In the genomic region with DNA sequence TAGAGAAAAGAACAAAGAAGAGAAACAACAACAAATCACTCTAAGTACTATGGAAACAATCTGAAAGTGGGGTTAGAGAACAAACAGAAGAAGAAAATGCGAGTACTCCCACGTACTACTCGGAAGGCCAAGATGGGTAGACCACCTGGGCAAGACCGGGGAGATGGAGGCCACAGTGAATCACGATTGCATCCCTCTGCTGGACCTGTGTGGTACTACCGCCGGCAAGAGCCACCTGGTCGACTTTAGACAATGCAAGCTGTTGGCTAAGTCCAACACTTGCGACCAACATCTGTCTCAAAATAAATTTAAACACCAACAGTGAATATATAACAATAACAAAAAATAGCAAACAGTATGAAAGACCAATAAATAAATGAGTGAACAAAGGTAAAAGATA, we compare ENCODE assay signal across 9 cellular contexts. TPM values are rescaled to one million over a fixed set of nuclear protein-coding genes. Genes with fewer than 3 reads are reported as not detected.
A peak's percentile ranks its signal among the peaks of the same experiment; 100 is the strongest.
DNase-seq lines count a peak whose midpoint lies in the region; ATAC-seq and TF ChIP-seq lines count a peak whose summit lies in the region.
"Had no signal": no experiment of that assay in that cellular context is flagged by ENCODE, and none has a peak within 500 bp of the region (broad histone marks: within the 10 kb centered on the region; RNA-seq: fewer than 3 reads in every experiment).

No MANE protein-coding gene starts in this region.

- H3K4me3 Mint-ChIP-seq in activated naive CD4-positive, alpha-beta T cell treated with anti-CD3 and anti-CD28 coated beads for 36 hours, result no peak overlapping the region
- no peak overlapping the region for H3K4me3 Mint-ChIP-seq in chondrocyte (ENCODE audit: unreplicated experiment)
- H3K4me3 Mint-ChIP-seq: memory B cell had no signal

- DNase-seq in activated naive CD4-positive, alpha-beta T cell treated with anti-CD3 and anti-CD28 coated beads for 36 hours, result peak; percentile 12
- no peak for DNase-seq in activated naive CD4-positive, alpha-beta T cell (lab: John Stamatoyannopoulos, UW)
- DNase-seq in Karpas-422, result peak; percentile 68
- DNase-seq in chondrocyte (ENCODE audit: low spot score), result no peak
- DNase-seq in stimulated activated CD8-positive, alpha-beta memory T cell treated with anti-CD3 and anti-CD28 coated beads, Interleukin-4, amount 100 ng/mL, for 48 hours, result peak; percentile 47
- DNase-seq in mucosa of descending colon, result no peak

- H3K4me3 ChIP-seq in Karpas-422 (ENCODE audit: low read length) (no peak overlapping the region), mucosa of descending colon (no peak overlapping the region)

- H3K4me1 ChIP-seq in Karpas-422 (ENCODE audit: low read length) (no peaks in the 10 kb centered on the region), mucosa of descending colon (ENCODE audit: low read depth) (no peaks in the 10 kb centered on the region)

- no peaks in the 10 kb centered on the region for H3K4me1 Mint-ChIP-seq in activated naive CD4-positive, alpha-beta T cell treated with anti-CD3 and anti-CD28 coated beads for 36 hours (ENCODE audit: low read depth)
- H3K4me1 Mint-ChIP-seq in chondrocyte (ENCODE audit: low read depth), result no peaks in the 10 kb centered on the region
- H3K4me1 Mint-ChIP-seq: memory B cell had no signal

- H3K36me3 Mint-ChIP-seq in activated naive CD4-positive, alpha-beta T cell treated with anti-CD3 and anti-CD28 coated beads for 36 hours (ENCODE audit: low read depth), result peaks cover 15% of the 10 kb centered on the region
- H3K36me3 Mint-ChIP-seq in chondrocyte (ENCODE audit: low read depth), result peaks cover 3% of the 10 kb centered on the region

- H3K9me3 ChIP-seq in Karpas-422 (ENCODE audit: low read length) (peaks cover 29% of the 10 kb centered on the region), mucosa of descending colon (peaks cover 15% of the 10 kb centered on the region)

- no peaks in the 10 kb centered on the region for H3K79me2 ChIP-seq in Karpas-422 (ENCODE audit: low read length)

- intact Hi-C loops in activated naive CD4-positive, alpha-beta T cell treated with anti-CD3 and anti-CD28 coated beads for 36 hours (cut with micrococcal nuclease), result no loop called here
- intact Hi-C loops in mucosa of descending colon (cut with DNase I, micrococcal nuclease), result no loop called here

- CTCF ChIA-PET in activated naive CD4-positive, alpha-beta T cell treated with anti-CD3 and anti-CD28 coated beads for 36 hours (lab: Charles Lee), result interaction anchor here (0.6 to 1.4 kb wide), 3 partner anchors 10 to 157 kb away, joined by 3 read pairs; no protein-coding TSS in a partner anchor

- ATAC-seq in mucosa of descending colon (no peak), HG02588 (IDR thresholded peaks at IDR 0.05; ENCODE audit: unreplicated experiment) (no peak), GM21390 (IDR thresholded peaks at IDR 0.05; ENCODE audit: unreplicated experiment) (no peak)

- no peaks in the 10 kb centered on the region for H3K27me3 ChIP-seq in Karpas-422 (ENCODE audit: low read length)

- H3K27ac ChIP-seq in Karpas-422 (ENCODE audit: low read length), result no peak overlapping the region

- H3K4me2 ChIP-seq in Karpas-422 (ENCODE audit: low read depth, low read length, poor library complexity, severe bottlenecking), result no peak overlapping the region

- no peak overlapping the region for H3K9ac ChIP-seq in Karpas-422 (ENCODE audit: low read length)

- no peaks in the 10 kb centered on the region for H4K20me1 ChIP-seq in Karpas-422 (ENCODE audit: insufficient read depth, low read depth, low read length)

- H2AFZ ChIP-seq in Karpas-422 (ENCODE audit: low read length), result no peak overlapping the region

- no peaks in the 10 kb centered on the region for H3K36me3 ChIP-seq in Karpas-422 (ENCODE audit: insufficient read depth, low read length)
- no peaks in the 10 kb centered on the region for H3K36me3 ChIP-seq in mucosa of descending colon (ENCODE audit: low read depth)

- H3K27me3 Mint-ChIP-seq in activated naive CD4-positive, alpha-beta T cell treated with anti-CD3 and anti-CD28 coated beads for 36 hours (ENCODE audit: low read depth), result peaks cover 3% of the 10 kb centered on the region
- H3K27me3 Mint-ChIP-seq in chondrocyte (ENCODE audit: low read depth), result no peaks in the 10 kb centered on the region
- H3K27me3 Mint-ChIP-seq: memory B cell had no signal

- H3K27ac Mint-ChIP-seq in activated naive CD4-positive, alpha-beta T cell treated with anti-CD3 and anti-CD28 coated beads for 36 hours, result no peak overlapping the region
- no peak overlapping the region for H3K27ac Mint-ChIP-seq in chondrocyte (ENCODE audit: unreplicated experiment)
- H3K27ac Mint-ChIP-seq: memory B cell had no signal

- H3K9me3 Mint-ChIP-seq in activated naive CD4-positive, alpha-beta T cell treated with anti-CD3 and anti-CD28 coated beads for 36 hours, result peaks cover 36% of the 10 kb centered on the region
- H3K9me3 Mint-ChIP-seq in chondrocyte (ENCODE audit: low read depth), result peaks cover 62% of the 10 kb centered on the region

- TF ChIP-seq CTCF in chondrocyte (IDR thresholded peaks at IDR 0.05), result peak; percentile 44
- TF ChIP-seq CTCF in mucosa of descending colon (IDR thresholded peaks at IDR 0.05), result no peak

- no peaks in the 10 kb centered on the region for H3K9me2 ChIP-seq in Karpas-422 (replicated peaks; ENCODE audit: insufficient read depth, low read length)

RNA-seq across cellular contexts. Expression of gene ZNF91, which starts 45.5 kb away (rescaled TPM):
- total RNA-seq in activated naive CD4-positive, alpha-beta T cell treated with anti-CD3 and anti-CD28 coated beads for 36 hours, result 10 to 100 TPM; 33.7 to 36.3 TPM
- total RNA-seq in Karpas-422 (2014; rRNA removed; shearing (Covaris generic); ENCODE audit: low replicate concordance), result 39.4 and 98.5 TPM in 2 replicates
- 18.1 to 31.7 TPM (median 19.9 TPM) in 3 replicates for total RNA-seq in chondrocyte
- total RNA-seq in mucosa of descending colon, result 100 to 1,000 TPM in 1 of 3 donors, 10 to 100 TPM in 2; 77.3 to 140 (median 81.8) TPM

Comparison
In these comparisons a context has a peak if more than half of its experiments do, and no peak if none do; other contexts are left out.
1. DNase-seq: peak in activated naive CD4-positive, alpha-beta T cell treated with anti-CD3 and anti-CD28 coated beads for 36 hours (single experiment), Karpas-422 (single experiment) and stimulated activated CD8-positive, alpha-beta memory T cell treated with anti-CD3 and anti-CD28 coated beads, Interleukin-4, amount 100 ng/mL, for 48 hours (single experiment); none in activated naive CD4-positive, alpha-beta T cell (0 of 4), chondrocyte (single experiment) and mucosa of descending colon (0 of 3).